ENCODE assay signal across 1 cellular context in the genomic region with DNA sequence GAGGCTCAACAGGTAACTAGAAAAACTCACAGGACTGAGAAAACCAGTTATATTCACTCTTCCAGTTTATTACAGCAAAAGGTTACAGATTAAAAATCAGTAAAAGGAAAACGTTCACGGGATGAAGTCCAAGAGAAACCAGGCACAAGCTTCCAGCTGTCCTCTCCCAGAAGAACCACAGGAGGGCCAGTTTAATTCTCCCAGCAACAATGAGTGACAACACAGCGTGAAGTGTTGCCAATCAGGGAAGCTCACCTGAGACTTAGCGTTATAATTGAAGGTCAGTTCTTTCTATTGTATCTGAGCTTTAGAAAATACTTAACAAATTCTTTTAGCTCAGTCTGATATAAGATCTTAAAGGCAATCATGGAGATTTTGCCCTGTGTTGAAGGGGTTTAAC.
TF ChIP-seq lines count a peak whose summit lies in the region.

No MANE protein-coding gene starts in this region.

TF ChIP-seq in GM23338, 12 proteins besides CTCF, POLR2A, EP300 and RAD21 (continued from another document):
- TF ChIP-seq, protein P1, sequence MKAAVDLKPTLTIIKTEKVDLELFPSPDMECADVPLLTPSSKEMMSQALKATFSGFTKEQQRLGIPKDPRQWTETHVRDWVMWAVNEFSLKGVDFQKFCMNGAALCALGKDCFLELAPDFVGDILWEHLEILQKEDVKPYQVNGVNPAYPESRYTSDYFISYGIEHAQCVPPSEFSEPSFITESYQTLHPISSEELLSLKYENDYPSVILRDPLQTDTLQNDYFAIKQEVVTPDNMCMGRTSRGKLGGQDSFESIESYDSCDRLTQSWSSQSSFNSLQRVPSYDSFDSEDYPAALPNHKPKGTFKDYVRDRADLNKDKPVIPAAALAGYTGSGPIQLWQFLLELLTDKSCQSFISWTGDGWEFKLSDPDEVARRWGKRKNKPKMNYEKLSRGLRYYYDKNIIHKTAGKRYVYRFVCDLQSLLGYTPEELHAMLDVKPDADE (IDR thresholded peaks at IDR 0.05): no peak
- TF ChIP-seq ZNF114 (CRISPR knock-in tag; IDR thresholded peaks at IDR 0.05) (no peak), CREB1 (CRISPR knock-in tag; IDR thresholded peaks at IDR 0.05; ENCODE audit: low read depth) (no peak)
